Comparison of ENCODE assay signal across 1 cellular context in genomic region chr4:38223801-38224236, GRCh38.
TF ChIP-seq lines count a peak whose summit lies in the region.

No MANE protein-coding gene starts in this region.

TF ChIP-seq in HepG2, 621 proteins besides CTCF, POLR2A, EP300 and RAD21 (continued from another document and continues in another):
- TF ChIP-seq SNAI1 (CRISPR knock-in tag; IDR thresholded peaks at IDR 0.05; ENCODE audit: borderline replicate concordance) (no peak), ZNF282 (IDR thresholded peaks at IDR 0.05; ENCODE audit: partially characterized antibody) (no peak), ZFYVE20 (CRISPR knock-in tag; IDR thresholded peaks at IDR 0.05; ENCODE audit: borderline replicate concordance, low read depth) (no peak), SKI (IDR thresholded peaks at IDR 0.05; ENCODE audit: partially characterized antibody) (no peak), ZNF432 (CRISPR knock-in tag; IDR thresholded peaks at IDR 0.05; ENCODE audit: borderline replicate concordance) (no peak), ZNF563 (CRISPR knock-in tag; IDR thresholded peaks at IDR 0.05) (no peak), ZMYM4 (CRISPR knock-in tag; IDR thresholded peaks at IDR 0.05) (peak; percentile 46; the same call in 1 of the 2 replicates), ZNF629 (CRISPR knock-in tag; conservative IDR thresholded peaks at IDR 0.05) (no peak), YEATS4 (CRISPR knock-in tag; IDR thresholded peaks at IDR 0.05; ENCODE audit: borderline replicate concordance) (0 out of 2 replicates have a peak, but pooled peaks have one; percentile 20), ZFP37 (CRISPR knock-in tag; IDR thresholded peaks at IDR 0.05; ENCODE audit: borderline replicate concordance) (no peak), SETDB1 (CRISPR knock-in tag; IDR thresholded peaks at IDR 0.05; ENCODE audit: borderline replicate concordance) (no peak), ZNF460 (CRISPR knock-in tag; IDR thresholded peaks at IDR 0.05; ENCODE audit: borderline replicate concordance) (no peak), ATF2 (CRISPR knock-in tag; IDR thresholded peaks at IDR 0.05) (peak; percentile 33; the same call in 1 of the 2 replicates), ZSCAN21 (CRISPR knock-in tag; IDR thresholded peaks at IDR 0.05; ENCODE audit: borderline replicate concordance) (no peak), IRF2 (CRISPR knock-in tag; IDR thresholded peaks at IDR 0.05) (peak; percentile 22; the same call in 1 of the 2 replicates), PLRG1 (conservative IDR thresholded peaks at IDR 0.05) (no peak), PAXIP1 (CRISPR knock-in tag; conservative IDR thresholded peaks at IDR 0.05) (peak; percentile 85), ZFP36L2 (CRISPR knock-in tag; IDR thresholded peaks at IDR 0.05) (no peak), ZNF850 (CRISPR knock-in tag; conservative IDR thresholded peaks at IDR 0.05) (no peak), CREM (IDR thresholded peaks at IDR 0.05) (peak; percentile 52; the same call in 1 of the 2 replicates), CREM (CRISPR knock-in tag; IDR thresholded peaks at IDR 0.05) (no peak), ZNF549 (CRISPR knock-in tag; IDR thresholded peaks at IDR 0.05) (no peak), JARID2 (CRISPR knock-in tag; IDR thresholded peaks at IDR 0.05; ENCODE audit: insufficient replicate concordance) (no peak), FOXP1 (IDR thresholded peaks at IDR 0.05) (peak; percentile 42; the same call in 1 of the 2 replicates), FOXP1 (CRISPR knock-in tag; IDR thresholded peaks at IDR 0.05) (peak; percentile 92), BCL6 (CRISPR knock-in tag; IDR thresholded peaks at IDR 0.05) (peak; percentile 62), ETV5 (CRISPR knock-in tag; IDR thresholded peaks at IDR 0.05; ENCODE audit: borderline replicate concordance) (peak; percentile 71; the same call in 1 of the 2 replicates), ZSCAN22 (CRISPR knock-in tag; IDR thresholded peaks at IDR 0.05) (no peak), ZNF652 (CRISPR knock-in tag; IDR thresholded peaks at IDR 0.05; ENCODE audit: borderline replicate concordance, low read depth) (peak; percentile 73; the same call in 1 of the 2 replicates), GFI1 (CRISPR knock-in tag; IDR thresholded peaks at IDR 0.05; ENCODE audit: borderline replicate concordance) (peak; percentile 64; the same call in 1 of the 2 replicates), ZNF510 (CRISPR knock-in tag; IDR thresholded peaks at IDR 0.05; ENCODE audit: low read depth) (no peak), ONECUT2 (CRISPR knock-in tag; IDR thresholded peaks at IDR 0.05) (no peak), FOXK1 (CRISPR knock-in tag; IDR thresholded peaks at IDR 0.05; ENCODE audit: borderline replicate concordance, low read depth) (peak; percentile 55; the same call in 1 of the 2 replicates), HDAC6 (IDR thresholded peaks at IDR 0.05; ENCODE audit: low read depth, low read length) (no peak), SAP130 (CRISPR knock-in tag; IDR thresholded peaks at IDR 0.05; ENCODE audit: low read depth) (peak; percentile 56), RXRB (CRISPR knock-in tag; IDR thresholded peaks at IDR 0.05; ENCODE audit: borderline replicate concordance) (peak; percentile 74), ELF3 (CRISPR knock-in tag; IDR thresholded peaks at IDR 0.05) (peak; percentile 97), HOXA5 (CRISPR knock-in tag; IDR thresholded peaks at IDR 0.05) (no peak), GMEB2 (CRISPR knock-in tag; IDR thresholded peaks at IDR 0.05; ENCODE audit: low read depth) (no peak), SNAPC5 (CRISPR knock-in tag; IDR thresholded peaks at IDR 0.05; ENCODE audit: borderline replicate concordance) (no peak)
- TF ChIP-seq, protein P1, sequence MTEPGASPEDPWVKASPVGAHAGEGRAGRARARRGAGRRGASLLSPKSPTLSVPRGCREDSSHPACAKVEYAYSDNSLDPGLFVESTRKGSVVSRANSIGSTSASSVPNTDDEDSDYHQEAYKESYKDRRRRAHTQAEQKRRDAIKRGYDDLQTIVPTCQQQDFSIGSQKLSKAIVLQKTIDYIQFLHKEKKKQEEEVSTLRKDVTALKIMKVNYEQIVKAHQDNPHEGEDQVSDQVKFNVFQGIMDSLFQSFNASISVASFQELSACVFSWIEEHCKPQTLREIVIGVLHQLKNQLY (CRISPR knock-in tag; IDR thresholded peaks at IDR 0.05) = no peak
- TF ChIP-seq, protein P2, sequence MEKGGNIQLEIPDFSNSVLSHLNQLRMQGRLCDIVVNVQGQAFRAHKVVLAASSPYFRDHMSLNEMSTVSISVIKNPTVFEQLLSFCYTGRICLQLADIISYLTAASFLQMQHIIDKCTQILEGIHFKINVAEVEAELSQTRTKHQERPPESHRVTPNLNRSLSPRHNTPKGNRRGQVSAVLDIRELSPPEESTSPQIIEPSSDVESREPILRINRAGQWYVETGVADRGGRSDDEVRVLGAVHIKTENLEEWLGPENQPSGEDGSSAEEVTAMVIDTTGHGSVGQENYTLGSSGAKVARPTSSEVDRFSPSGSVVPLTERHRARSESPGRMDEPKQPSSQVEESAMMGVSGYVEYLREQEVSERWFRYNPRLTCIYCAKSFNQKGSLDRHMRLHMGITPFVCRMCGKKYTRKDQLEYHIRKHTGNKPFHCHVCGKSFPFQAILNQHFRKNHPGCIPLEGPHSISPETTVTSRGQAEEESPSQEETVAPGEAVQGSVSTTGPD (CRISPR knock-in tag; IDR thresholded peaks at IDR 0.05) = peak; percentile 46; the same call in 1 of the 2 replicates
- TF ChIP-seq, protein P3, sequence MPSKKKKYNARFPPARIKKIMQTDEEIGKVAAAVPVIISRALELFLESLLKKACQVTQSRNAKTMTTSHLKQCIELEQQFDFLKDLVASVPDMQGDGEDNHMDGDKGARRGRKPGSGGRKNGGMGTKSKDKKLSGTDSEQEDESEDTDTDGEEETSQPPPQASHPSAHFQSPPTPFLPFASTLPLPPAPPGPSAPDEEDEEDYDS (CRISPR knock-in tag; IDR thresholded peaks at IDR 0.05) = peak; percentile 20; the same call in 1 of the 2 replicates
- TF ChIP-seq, protein P4, sequence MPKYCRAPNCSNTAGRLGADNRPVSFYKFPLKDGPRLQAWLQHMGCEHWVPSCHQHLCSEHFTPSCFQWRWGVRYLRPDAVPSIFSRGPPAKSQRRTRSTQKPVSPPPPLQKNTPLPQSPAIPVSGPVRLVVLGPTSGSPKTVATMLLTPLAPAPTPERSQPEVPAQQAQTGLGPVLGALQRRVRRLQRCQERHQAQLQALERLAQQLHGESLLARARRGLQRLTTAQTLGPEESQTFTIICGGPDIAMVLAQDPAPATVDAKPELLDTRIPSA (CRISPR knock-in tag; IDR thresholded peaks at IDR 0.05; ENCODE audit: borderline replicate concordance) = no peak
- TF ChIP-seq, protein P5, sequence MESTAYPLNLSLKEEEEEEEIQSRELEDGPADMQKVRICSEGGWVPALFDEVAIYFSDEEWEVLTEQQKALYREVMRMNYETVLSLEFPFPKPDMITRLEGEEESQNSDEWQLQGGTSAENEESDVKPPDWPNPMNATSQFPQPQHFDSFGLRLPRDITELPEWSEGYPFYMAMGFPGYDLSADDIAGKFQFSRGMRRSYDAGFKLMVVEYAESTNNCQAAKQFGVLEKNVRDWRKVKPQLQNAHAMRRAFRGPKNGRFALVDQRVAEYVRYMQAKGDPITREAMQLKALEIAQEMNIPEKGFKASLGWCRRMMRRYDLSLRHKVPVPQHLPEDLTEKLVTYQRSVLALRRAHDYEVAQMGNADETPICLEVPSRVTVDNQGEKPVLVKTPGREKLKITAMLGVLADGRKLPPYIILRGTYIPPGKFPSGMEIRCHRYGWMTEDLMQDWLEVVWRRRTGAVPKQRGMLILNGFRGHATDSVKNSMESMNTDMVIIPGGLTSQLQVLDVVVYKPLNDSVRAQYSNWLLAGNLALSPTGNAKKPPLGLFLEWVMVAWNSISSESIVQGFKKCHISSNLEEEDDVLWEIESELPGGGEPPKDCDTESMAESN (CRISPR knock-in tag; conservative IDR thresholded peaks at IDR 0.05) = no peak
- TF ChIP-seq, protein P6, sequence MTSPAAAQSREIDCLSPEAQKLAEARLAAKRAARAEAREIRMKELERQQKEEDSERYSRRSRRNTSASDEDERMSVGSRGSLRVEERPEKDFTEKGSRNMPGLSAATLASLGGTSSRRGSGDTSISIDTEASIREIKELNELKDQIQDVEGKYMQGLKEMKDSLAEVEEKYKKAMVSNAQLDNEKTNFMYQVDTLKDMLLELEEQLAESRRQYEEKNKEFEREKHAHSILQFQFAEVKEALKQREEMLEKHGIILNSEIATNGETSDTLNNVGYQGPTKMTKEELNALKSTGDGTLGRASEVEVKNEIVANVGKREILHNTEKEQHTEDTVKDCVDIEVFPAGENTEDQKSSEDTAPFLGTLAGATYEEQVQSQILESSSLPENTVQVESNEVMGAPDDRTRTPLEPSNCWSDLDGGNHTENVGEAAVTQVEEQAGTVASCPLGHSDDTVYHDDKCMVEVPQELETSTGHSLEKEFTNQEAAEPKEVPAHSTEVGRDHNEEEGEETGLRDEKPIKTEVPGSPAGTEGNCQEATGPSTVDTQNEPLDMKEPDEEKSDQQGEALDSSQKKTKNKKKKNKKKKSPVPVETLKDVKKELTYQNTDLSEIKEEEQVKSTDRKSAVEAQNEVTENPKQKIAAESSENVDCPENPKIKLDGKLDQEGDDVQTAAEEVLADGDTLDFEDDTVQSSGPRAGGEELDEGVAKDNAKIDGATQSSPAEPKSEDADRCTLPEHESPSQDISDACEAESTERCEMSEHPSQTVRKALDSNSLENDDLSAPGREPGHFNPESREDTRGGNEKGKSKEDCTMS (CRISPR knock-in tag; conservative IDR thresholded peaks at IDR 0.05) = no peak
- TF ChIP-seq, protein P7, sequence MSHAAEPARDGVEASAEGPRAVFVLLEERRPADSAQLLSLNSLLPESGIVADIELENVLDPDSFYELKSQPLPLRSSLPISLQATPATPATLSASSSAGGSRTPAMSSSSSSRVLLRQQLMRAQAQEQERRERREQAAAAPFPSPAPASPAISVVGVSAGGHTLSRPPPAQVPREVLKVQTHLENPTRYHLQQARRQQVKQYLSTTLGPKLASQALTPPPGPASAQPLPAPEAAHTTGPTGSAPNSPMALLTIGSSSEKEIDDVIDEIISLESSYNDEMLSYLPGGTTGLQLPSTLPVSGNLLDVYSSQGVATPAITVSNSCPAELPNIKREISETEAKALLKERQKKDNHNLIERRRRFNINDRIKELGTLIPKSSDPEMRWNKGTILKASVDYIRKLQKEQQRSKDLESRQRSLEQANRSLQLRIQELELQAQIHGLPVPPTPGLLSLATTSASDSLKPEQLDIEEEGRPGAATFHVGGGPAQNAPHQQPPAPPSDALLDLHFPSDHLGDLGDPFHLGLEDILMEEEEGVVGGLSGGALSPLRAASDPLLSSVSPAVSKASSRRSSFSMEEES (CRISPR knock-in tag; IDR thresholded peaks at IDR 0.05) = peak; percentile 68; the same call in 1 of the 2 replicates
